Comparison of ENCODE assay signal across 1 cellular context in genomic region chr11:126581871-126582270, GRCh38.
TF ChIP-seq lines count a peak whose summit lies in the region.

No MANE protein-coding gene starts in this region.

TF ChIP-seq in IMR-90, 13 proteins besides CTCF, POLR2A, EP300 and RAD21 (continued from another document):
- TF ChIP-seq BHLHE40 (IDR thresholded peaks at IDR 0.05; ENCODE audit: low read depth, low read length) (no peak), CEBPB (IDR thresholded peaks at IDR 0.05; ENCODE audit: low read depth, low read length) (no peak), SMC3 (IDR thresholded peaks at IDR 0.05; ENCODE audit: low read depth, low read length) (no peak)
